ENCODE assay signal across 22 cellular contexts in genomic region chr1:238961790-238962189, GRCh38.
A peak's percentile ranks its signal among the peaks of the same experiment; 100 is the strongest.
DNase-seq lines count a peak whose midpoint lies in the region; ATAC-seq and TF ChIP-seq lines count a peak whose summit lies in the region.
"Had no signal": no experiment of that assay in that cellular context is flagged by ENCODE, and none has a peak within 500 bp of the region (broad histone marks: within the 10 kb centered on the region; RNA-seq: fewer than 3 reads in every experiment).

No MANE protein-coding gene starts in this region.

- no peak overlapping the region for H2AFZ ChIP-seq in PC-3 (ENCODE audit: low read length)
- H2AFZ ChIP-seq: GM23248 had no signal

- peaks cover 0 to 11% (median 0%) of the 10 kb centered on the region in 3 donors for H3K36me3 Mint-ChIP-seq in naive thymus-derived CD8-positive, alpha-beta T cell

- CTCF ChIA-PET in PC-3 (lab: Charles Lee) = interaction anchor here (0.6 kb wide), 1 partner anchor 29 kb away, joined by 3 read pairs; no protein-coding TSS in a partner anchor

- no peak overlapping the region for H3K4me3 Mint-ChIP-seq in naive thymus-derived CD8-positive, alpha-beta T cell
- H3K4me3 Mint-ChIP-seq: CD8-positive, alpha-beta memory T cell; T-helper 17 cell had no signal

- intact Hi-C loops in PC-3 (cut with micrococcal nuclease) = loop anchor here (2.0 to 10.0 kb wide), 10 partner anchors 23 to 936 kb away; partner anchors contain the start of gene CHRM3

- no peaks in the 10 kb centered on the region for H3K9me3 ChIP-seq in PC-3 (ENCODE audit: low read length)
- H3K9me3 ChIP-seq: HAP-1 had no signal

- DNase-seq in NCI-H82 (lab: John Stamatoyannopoulos, UW) = peak; percentile 22
- no peak for DNase-seq in NCI-H82 treated with DMSO at 0.1 percent for 48 hours (lab: John Stamatoyannopoulos, UW; ENCODE audit: unreplicated experiment)
- DNase-seq in LHCN-M2 (ENCODE audit: low read depth) = peak; percentile 18
- peak; percentile 90 for DNase-seq in PC-3
- peak; percentile 67 for DNase-seq in epithelial cell of esophagus (ENCODE audit: low read depth)
- DNase-seq in SW 1271 (lab: John Stamatoyannopoulos, UW) = no peak
- DNase-seq in naive thymus-derived CD8-positive, alpha-beta T cell = no peak
- DNase-seq: CD8-positive, alpha-beta memory T cell; DMS53; GF-D8; GM23248; KBM-7; NCI-H1694 treated with DMSO at 0.1 percent for 48 hours; NCI-H446 treated with DMSO at 0.1 percent for 48 hours; NCI-H526 treated with DMSO at 0.1 percent for 48 hours; OCI-M1; SHP77; T-helper 17 cell had no signal

- TF ChIP-seq CTCF in PC-3 (conservative IDR thresholded peaks at IDR 0.05; ENCODE audit: low read depth, low read length) (no peak), epithelial cell of esophagus (IDR thresholded peaks at IDR 0.05; ENCODE audit: insufficient read depth, low read depth, low read length, missing control alignments) (no peak)

- peaks cover 0 to 2% (median 0%) of the 10 kb centered on the region in 4 donors for H3K4me1 Mint-ChIP-seq in naive thymus-derived CD8-positive, alpha-beta T cell
- H3K4me1 Mint-ChIP-seq: CD8-positive, alpha-beta memory T cell; T-helper 17 cell had no signal

- H3K27ac ChIP-seq in PC-3 (ENCODE audit: low read length) = peak overlapping the region; percentile 91
- H3K27ac ChIP-seq: C4-2B, GM23248, HL-60 had no signal

- no peaks in the 10 kb centered on the region for H3K36me3 ChIP-seq in PC-3 (ENCODE audit: low read depth, low read length)
- H3K36me3 ChIP-seq: HAP-1 had no signal

- no peaks in the 10 kb centered on the region for H3K27me3 ChIP-seq in PC-3 (ENCODE audit: low read length)

- H3F3A ChIP-seq in PC-3 (ENCODE audit: low read length, unreplicated experiment) = no peaks in the 10 kb centered on the region

- H3K9me3 Mint-ChIP-seq in naive thymus-derived CD8-positive, alpha-beta T cell = peaks cover 5 to 24% (median 17%) of the 10 kb centered on the region in 9 donors

- H3K4me2 ChIP-seq in PC-3 (ENCODE audit: low read length) = peak overlapping the region; percentile 74

- H3K27me3 Mint-ChIP-seq in naive thymus-derived CD8-positive, alpha-beta T cell = no peaks in the 10 kb centered on the region
- H3K27me3 Mint-ChIP-seq: CD8-positive, alpha-beta memory T cell; T-helper 17 cell had no signal

- H3K4me3 ChIP-seq in PC-3 (ENCODE audit: low read length) = peak overlapping the region; percentile 5; the same call in 1 of the 2 replicates
- no peak overlapping the region for H3K4me3 ChIP-seq in epithelial cell of esophagus (ENCODE audit: low read length)
- H3K4me3 ChIP-seq: GM23248, HAP-1 had no signal

- POLR2A ChIA-PET in PC-3 (lab: Charles Lee; ENCODE audit: unreplicated experiment) = interaction anchor here (0.6 kb wide), 1 partner anchor 11 kb away, joined by 5 read pairs; no protein-coding TSS in a partner anchor
- POLR2A ChIA-PET in naive thymus-derived CD8-positive, alpha-beta T cell (lab: Charles Lee) = no interaction called here

- H3K9ac ChIP-seq in PC-3 (ENCODE audit: low read length) = no peak overlapping the region
- H3K9ac ChIP-seq: GM23248 had no signal

- no TSS peak for BruUV-seq in PC-3 (replicated peaks; lab: Mats Ljungman, UMichigan)

- no peaks in the 10 kb centered on the region for H3K79me2 ChIP-seq in PC-3 (ENCODE audit: low read length)

- no peaks in the 10 kb centered on the region for H3K9me2 ChIP-seq in PC-3 (replicated peaks; ENCODE audit: low read length)

- TF ChIP-seq POLR2A in GM18505 (IDR thresholded peaks at IDR 0.05; ENCODE audit: borderline replicate concordance, extremely low read depth, insufficient read depth, insufficient read length) = no peak

- H3K4me1 ChIP-seq in PC-3 (ENCODE audit: insufficient read depth, low read length) = peaks cover 30% of the 10 kb centered on the region

- H4K20me1 ChIP-seq in PC-3 (ENCODE audit: low read length) = no peaks in the 10 kb centered on the region

- H3K27ac Mint-ChIP-seq in naive thymus-derived CD8-positive, alpha-beta T cell = no peak overlapping the region
- H3K27ac Mint-ChIP-seq: CD8-positive, alpha-beta memory T cell; T-helper 17 cell had no signal

- ATAC-seq in PC-3 (peak; percentile 60), GM18505 (IDR thresholded peaks at IDR 0.05; ENCODE audit: unreplicated experiment) (no peak)
- ATAC-seq in naive thymus-derived CD8-positive, alpha-beta T cell = no peak
- ATAC-seq: T-helper 17 cell had no signal

Comparison
In these comparisons a context has a peak if more than half of its experiments do, and no peak if none do; other contexts are left out.
1. DNase-seq: peak in NCI-H82 (single experiment), LHCN-M2 (single experiment), PC-3 (single experiment) and epithelial cell of esophagus (single experiment); none in NCI-H82 treated with DMSO at 0.1 percent for 48 hours (single experiment), SW 1271 (0 of 2) and naive thymus-derived CD8-positive, alpha-beta T cell (0 of 10).